In the genomic region with DNA sequence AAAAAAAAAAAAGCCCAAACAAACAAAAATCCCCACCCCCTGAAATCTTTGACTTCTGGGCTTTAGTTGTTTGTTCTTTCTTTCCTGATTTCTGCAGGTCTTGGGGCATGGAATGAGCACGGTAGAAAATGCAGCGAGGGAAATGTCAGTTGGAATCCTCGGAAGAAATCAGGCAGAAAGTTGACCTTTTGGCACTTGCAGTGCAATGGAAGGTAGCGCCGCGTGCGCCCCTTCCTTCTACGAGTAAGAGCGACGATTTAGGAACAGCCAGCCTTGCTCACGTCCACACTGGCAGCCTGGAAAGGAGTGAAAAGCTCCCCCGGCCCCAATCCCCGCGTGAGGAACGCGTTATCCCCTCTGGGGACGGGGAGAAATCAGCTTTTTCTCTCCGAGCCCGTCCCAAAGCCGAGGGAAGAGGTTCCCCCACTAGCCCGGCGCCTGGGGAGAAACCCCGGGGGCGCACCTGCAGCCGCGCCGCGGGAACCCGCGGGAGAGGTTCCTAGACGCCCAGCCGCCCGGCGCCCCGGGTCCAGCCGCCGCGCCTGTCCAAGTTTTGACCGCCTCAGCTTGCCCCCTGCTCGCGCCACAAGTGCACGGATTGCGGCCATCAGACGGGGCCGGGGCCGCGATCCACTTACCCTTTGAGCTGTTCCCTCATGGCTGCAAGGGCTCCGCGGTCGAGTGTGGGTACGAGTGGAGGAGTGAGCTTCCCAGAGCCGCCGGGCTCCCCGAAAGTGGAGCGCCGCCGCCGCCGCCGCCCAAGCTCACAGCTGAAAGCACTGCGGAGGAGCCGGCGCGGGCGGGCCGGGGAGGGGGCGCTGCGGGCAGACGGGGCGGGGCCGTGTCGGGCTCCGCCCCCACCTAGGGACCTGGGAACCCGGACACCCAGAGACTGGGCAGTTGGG, we compare ENCODE assay signal across 8 cellular contexts.
DNase-seq lines count a peak whose midpoint lies in the region; ATAC-seq and TF ChIP-seq lines count a peak whose summit lies in the region.

No MANE protein-coding gene starts in this region.

- peak overlapping the region; percentile 45 for H3K4me3 Mint-ChIP-seq in stimulated activated naive CD8-positive, alpha-beta T cell treated with anti-CD3 and anti-CD28 coated beads, Interleukin-15, Interleukin-2, amounts not matched to agents 100 ng/mL and 50 ng/mL, for 24 hours

- dilution Hi-C loops in mammary epithelial cell (cut with HindIII; ENCODE audit: low sequenced_read_pairs): no loop called here

- WGBS in mammary epithelial cell (ENCODE audit: low coverage, missing lambda C conversion rate): 22% methylated on average over 29 of the region's 74 CpGs

- peak overlapping the region; percentile 76 for H2AFZ ChIP-seq in mammary epithelial cell (ENCODE audit: low read depth, low read length)

- H3K27me3 ChIP-seq in mammary epithelial cell (ENCODE audit: insufficient read depth, low read length): peaks cover 2% of the 10 kb centered on the region

- no TSS peak for BruUV-seq in mammary epithelial cell (replicated peaks; lab: Mats Ljungman, UMichigan)

- H3K4me1 ChIP-seq in mammary epithelial cell (ENCODE audit: insufficient read depth, low read length): peaks cover 11% of the 10 kb centered on the region

- no peaks in the 10 kb centered on the region for H3K9me3 Mint-ChIP-seq in stimulated activated naive CD8-positive, alpha-beta T cell treated with anti-CD3 and anti-CD28 coated beads, Interleukin-15, Interleukin-2, amounts not matched to agents 100 ng/mL and 50 ng/mL, for 24 hours

- H3K36me3 ChIP-seq in mammary epithelial cell (ENCODE audit: insufficient read depth, low read length): no peaks in the 10 kb centered on the region

- peak; percentile 95 for ATAC-seq in HG02642 (IDR thresholded peaks at IDR 0.05; ENCODE audit: poor library complexity, unreplicated experiment)

- in situ Hi-C loops in GM13977 (cut with MboI; ENCODE audit: low pct_unique_long_range_greater_than_20kb, low sequenced_read_pairs, unreplicated experiment): no loop called here
- in situ Hi-C loops in mammary epithelial cell (cut with MboI; ENCODE audit: low sequenced_read_pairs in 2 of 2): no loop called here

- H3K4me1 Mint-ChIP-seq in stimulated activated naive CD8-positive, alpha-beta T cell treated with anti-CD3 and anti-CD28 coated beads, Interleukin-15, Interleukin-2, amounts not matched to agents 100 ng/mL and 50 ng/mL, for 24 hours (ENCODE audit: low read depth): no peaks in the 10 kb centered on the region

- intact Hi-C loops in mammary epithelial cell (cut with micrococcal nuclease): loop anchor here (1.0 to 5.0 kb wide), 2 partner anchors 52 to 229 kb away; no protein-coding TSS in a partner anchor

- no peak overlapping the region for H3K27ac Mint-ChIP-seq in stimulated activated naive CD8-positive, alpha-beta T cell treated with anti-CD3 and anti-CD28 coated beads, Interleukin-15, Interleukin-2, amounts not matched to agents 100 ng/mL and 50 ng/mL, for 24 hours

- peaks cover 4% of the 10 kb centered on the region for H3K9me3 ChIP-seq in mammary epithelial cell (replicated peaks; ENCODE audit: insufficient read depth, low read length)

- H3K27ac ChIP-seq in 22Rv1: no peak overlapping the region
- peak overlapping the region; percentile 63 for H3K27ac ChIP-seq in mammary epithelial cell (ENCODE audit: insufficient read depth, low read depth, low read length)

- H3K36me3 Mint-ChIP-seq in stimulated activated naive CD8-positive, alpha-beta T cell treated with anti-CD3 and anti-CD28 coated beads, Interleukin-15, Interleukin-2, amounts not matched to agents 100 ng/mL and 50 ng/mL, for 24 hours (ENCODE audit: low read depth): no peaks in the 10 kb centered on the region

- peak; percentile 12; the same call in 1 of the 2 replicates for TF ChIP-seq CTCF in 22Rv1 (IDR thresholded peaks at IDR 0.05)
- no peak for TF ChIP-seq CTCF in GM13977 (IDR thresholded peaks at IDR 0.05; ENCODE audit: extremely low read depth, insufficient read depth, missing control alignments)
- no peak for TF ChIP-seq CTCF in mammary epithelial cell (conservative IDR thresholded peaks at IDR 0.05 in 1 of 2, IDR thresholded peaks at IDR 0.05 in 1 of 2; ENCODE audit: extremely low read depth in 1 of 2, insufficient read depth in 1 of 2, low read depth in 1 of 2, low read length in 2 of 2)

- no peaks in the 10 kb centered on the region for H4K20me1 ChIP-seq in mammary epithelial cell (ENCODE audit: insufficient read depth, low read length)

- H3K4me3 ChIP-seq in mammary epithelial cell (replicated peaks in 1 of 3; ENCODE audit: insufficient read depth in 1 of 3, low read depth in 2 of 3, low read length in 3 of 3): peak overlapping the region; percentile 67 to 73 (median 68)

- CTCF ChIA-PET in mammary epithelial cell (lab: Charles Lee; ENCODE audit: low non-redundant PET): no interaction called here

- peak overlapping the region; percentile 53 for H3K4me2 ChIP-seq in mammary epithelial cell (ENCODE audit: insufficient read depth, low read depth, low read length)

- peaks cover 28% of the 10 kb centered on the region for H3K27me3 Mint-ChIP-seq in stimulated activated naive CD8-positive, alpha-beta T cell treated with anti-CD3 and anti-CD28 coated beads, Interleukin-15, Interleukin-2, amounts not matched to agents 100 ng/mL and 50 ng/mL, for 24 hours

- DNase-seq in GM13977 (ENCODE audit: low spot score) (peak; percentile 78), NCI-H748 (lab: John Stamatoyannopoulos, UW; ENCODE audit: unreplicated experiment) (peak; percentile 53), mammary epithelial cell (peak; percentile 43), kidney tubule cell (ENCODE audit: low spot score) (peak; percentile 35), NCI-H1105 (lab: John Stamatoyannopoulos, UW) (no peak)

- peak overlapping the region; percentile 73 for H3K9ac ChIP-seq in mammary epithelial cell (ENCODE audit: insufficient read depth, low read length)

- H3K79me2 ChIP-seq in mammary epithelial cell (ENCODE audit: insufficient read depth, low read length): peaks cover 49% of the 10 kb centered on the region
